Comparison of ENCODE assay signal across 1 cellular context in genomic region chr3:187098925-187099512, GRCh38.
TF ChIP-seq lines count a peak whose summit lies in the region.

No MANE protein-coding gene starts in this region.

TF ChIP-seq in K562, 482 proteins besides CTCF, POLR2A, EP300 and RAD21 (continued from another document and continues in another):
- TF ChIP-seq, protein P1, sequence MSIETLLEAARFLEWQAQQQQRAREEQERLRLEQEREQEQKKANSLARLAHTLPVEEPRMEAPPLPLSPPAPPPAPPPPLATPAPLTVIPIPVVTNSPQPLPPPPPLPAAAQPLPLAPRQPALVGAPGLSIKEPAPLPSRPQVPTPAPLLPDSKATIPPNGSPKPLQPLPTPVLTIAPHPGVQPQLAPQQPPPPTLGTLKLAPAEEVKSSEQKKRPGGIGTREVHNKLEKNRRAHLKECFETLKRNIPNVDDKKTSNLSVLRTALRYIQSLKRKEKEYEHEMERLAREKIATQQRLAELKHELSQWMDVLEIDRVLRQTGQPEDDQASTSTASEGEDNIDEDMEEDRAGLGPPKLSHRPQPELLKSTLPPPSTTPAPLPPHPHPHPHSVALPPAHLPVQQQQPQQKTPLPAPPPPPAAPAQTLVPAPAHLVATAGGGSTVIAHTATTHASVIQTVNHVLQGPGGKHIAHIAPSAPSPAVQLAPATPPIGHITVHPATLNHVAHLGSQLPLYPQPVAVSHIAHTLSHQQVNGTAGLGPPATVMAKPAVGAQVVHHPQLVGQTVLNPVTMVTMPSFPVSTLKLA (conservative IDR thresholded peaks at IDR 0.05), result peak in 1 of 2 experiments; percentile 35; a peak in 1 of 4 replicates
- no peak for TF ChIP-seq POLR2AphosphoS5 (IDR thresholded peaks at IDR 0.05; ENCODE audit: control insufficient read depth, insufficient read depth, low read depth, low read length)
- 0 out of 2 replicates have a peak, but pooled peaks have one; percentile 26 for TF ChIP-seq JUNB (CRISPR knock-in tag; conservative IDR thresholded peaks at IDR 0.05)
- no peak for TF ChIP-seq BMI1 (IDR thresholded peaks at IDR 0.05; ENCODE audit: low read length)
- TF ChIP-seq USF1 (CRISPR knock-in tag; IDR thresholded peaks at IDR 0.05), result no peak
- TF ChIP-seq CBX8 (IDR thresholded peaks at IDR 0.05; ENCODE audit: borderline replicate concordance, extremely low read depth, low read depth, low read length, poor library complexity, severe bottlenecking), result no peak
- TF ChIP-seq PPARD (CRISPR knock-in tag; IDR thresholded peaks at IDR 0.05), result no peak
- no peak for TF ChIP-seq MTF1 (CRISPR knock-in tag; IDR thresholded peaks at IDR 0.05; ENCODE audit: borderline replicate concordance)
- TF ChIP-seq RUNX1 (IDR thresholded peaks at IDR 0.05; ENCODE audit: low read depth), result no peak
- peak; percentile 47 for TF ChIP-seq MTA2 (IDR thresholded peaks at IDR 0.05; ENCODE audit: low read depth)
- TF ChIP-seq HDAC3 (IDR thresholded peaks at IDR 0.05; ENCODE audit: borderline replicate concordance, partially characterized antibody), result peak; percentile 59
- no peak for TF ChIP-seq GABPB1 (CRISPR knock-in tag; IDR thresholded peaks at IDR 0.05)
- TF ChIP-seq ZNF583 (CRISPR knock-in tag; IDR thresholded peaks at IDR 0.05), result no peak
- no peak for TF ChIP-seq ZFPM2 (CRISPR knock-in tag; IDR thresholded peaks at IDR 0.05)
- TF ChIP-seq STAT5B (CRISPR knock-in tag; IDR thresholded peaks at IDR 0.05), result no peak
- peak; percentile 49 for TF ChIP-seq CCNT2 (IDR thresholded peaks at IDR 0.05; ENCODE audit: borderline replicate concordance, extremely low read depth, insufficient read length, low read depth, low read length)
- TF ChIP-seq CREB3 (tag; conservative IDR thresholded peaks at IDR 0.05; ENCODE audit: low read depth), result no peak
- TF ChIP-seq EGR1 (conservative IDR thresholded peaks at IDR 0.05), result no peak
- peak; percentile 40 for TF ChIP-seq C11orf30 (IDR thresholded peaks at IDR 0.05; ENCODE audit: low read depth)
- TF ChIP-seq CBFA2T3 (IDR thresholded peaks at IDR 0.05), result peak; percentile 80
- TF ChIP-seq ARID3B (CRISPR knock-in tag; IDR thresholded peaks at IDR 0.05; ENCODE audit: borderline replicate concordance), result no peak
- no peak for TF ChIP-seq HDAC8 (tag; IDR thresholded peaks at IDR 0.05)
- TF ChIP-seq TAL1 (IDR thresholded peaks at IDR 0.05), result peak; percentile 67
- no peak for TF ChIP-seq MBD2 (IDR thresholded peaks at IDR 0.05; ENCODE audit: borderline replicate concordance, low read depth)
- TF ChIP-seq DMBX1 (CRISPR knock-in tag; IDR thresholded peaks at IDR 0.05; ENCODE audit: borderline replicate concordance), result no peak
- TF ChIP-seq HOXB6 (CRISPR knock-in tag; IDR thresholded peaks at IDR 0.05; ENCODE audit: borderline replicate concordance), result no peak
- TF ChIP-seq FOXM1 (IDR thresholded peaks at IDR 0.05; ENCODE audit: low read depth), result peak; percentile 28; the same call in 1 of the 2 replicates
- no peak for TF ChIP-seq FOXM1 (CRISPR knock-in tag; IDR thresholded peaks at IDR 0.05; ENCODE audit: low read depth)
- no peak for TF ChIP-seq POLR3A (IDR thresholded peaks at IDR 0.05; ENCODE audit: borderline replicate concordance, extremely low read depth, insufficient read depth, insufficient read length)
- no peak for TF ChIP-seq ZNF586 (CRISPR knock-in tag; conservative IDR thresholded peaks at IDR 0.05)
- TF ChIP-seq ZNF511 (CRISPR knock-in tag; IDR thresholded peaks at IDR 0.05), result no peak
- TF ChIP-seq TRIM28 (IDR thresholded peaks at IDR 0.05), result no peak; the same call in 1 of the 2 replicates
- TF ChIP-seq SAP30 (IDR thresholded peaks at IDR 0.05; ENCODE audit: borderline replicate concordance, insufficient read depth, low read depth, low read length, poor library complexity, severe bottlenecking), result no peak
- TF ChIP-seq TOE1 (IDR thresholded peaks at IDR 0.05; ENCODE audit: borderline replicate concordance), result no peak
- no peak for TF ChIP-seq TOE1 (CRISPR knock-in tag; IDR thresholded peaks at IDR 0.05; ENCODE audit: borderline replicate concordance, low read depth)
- TF ChIP-seq SOX6 (IDR thresholded peaks at IDR 0.05), result peak; percentile 82
- TF ChIP-seq HMG20A (CRISPR knock-in tag; conservative IDR thresholded peaks at IDR 0.05), result peak; percentile 81; the same call in 1 of the 2 replicates
- TF ChIP-seq SMARCC2 (IDR thresholded peaks at IDR 0.05; ENCODE audit: low read depth), result peak; percentile 87; the same call in 1 of the 2 replicates
- TF ChIP-seq CHCHD3 (CRISPR knock-in tag; IDR thresholded peaks at IDR 0.05), result no peak
- no peak for TF ChIP-seq ZNF197 (CRISPR knock-in tag; IDR thresholded peaks at IDR 0.05; ENCODE audit: low read depth)
- no peak for TF ChIP-seq SRSF9 (IDR thresholded peaks at IDR 0.05; ENCODE audit: borderline replicate concordance, low read depth, low read length)
- TF ChIP-seq CEBPZ (IDR thresholded peaks at IDR 0.05; ENCODE audit: borderline replicate concordance, low read depth, low read length), result no peak
- no peak for TF ChIP-seq ZBTB5 (IDR thresholded peaks at IDR 0.05)
- TF ChIP-seq, protein P2, sequence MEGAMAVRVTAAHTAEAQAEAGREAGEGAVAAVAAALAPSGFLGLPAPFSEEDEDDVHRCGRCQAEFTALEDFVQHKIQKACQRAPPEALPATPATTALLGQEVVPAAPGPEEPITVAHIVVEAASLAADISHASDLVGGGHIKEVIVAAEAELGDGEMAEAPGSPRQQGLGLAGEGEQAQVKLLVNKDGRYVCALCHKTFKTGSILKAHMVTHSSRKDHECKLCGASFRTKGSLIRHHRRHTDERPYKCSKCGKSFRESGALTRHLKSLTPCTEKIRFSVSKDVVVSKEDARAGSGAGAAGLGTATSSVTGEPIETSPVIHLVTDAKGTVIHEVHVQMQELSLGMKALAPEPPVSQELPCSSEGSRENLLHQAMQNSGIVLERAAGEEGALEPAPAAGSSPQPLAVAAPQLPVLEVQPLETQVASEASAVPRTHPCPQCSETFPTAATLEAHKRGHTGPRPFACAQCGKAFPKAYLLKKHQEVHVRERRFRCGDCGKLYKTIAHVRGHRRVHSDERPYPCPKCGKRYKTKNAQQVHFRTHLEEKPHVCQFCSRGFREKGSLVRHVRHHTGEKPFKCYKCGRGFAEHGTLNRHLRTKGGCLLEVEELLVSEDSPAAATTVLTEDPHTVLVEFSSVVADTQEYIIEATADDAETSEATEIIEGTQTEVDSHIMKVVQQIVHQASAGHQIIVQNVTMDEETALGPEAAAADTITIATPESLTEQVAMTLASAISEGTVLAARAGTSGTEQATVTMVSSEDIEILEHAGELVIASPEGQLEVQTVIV (CRISPR knock-in tag; IDR thresholded peaks at IDR 0.05; ENCODE audit: borderline replicate concordance), result no peak
- TF ChIP-seq, protein P3, sequence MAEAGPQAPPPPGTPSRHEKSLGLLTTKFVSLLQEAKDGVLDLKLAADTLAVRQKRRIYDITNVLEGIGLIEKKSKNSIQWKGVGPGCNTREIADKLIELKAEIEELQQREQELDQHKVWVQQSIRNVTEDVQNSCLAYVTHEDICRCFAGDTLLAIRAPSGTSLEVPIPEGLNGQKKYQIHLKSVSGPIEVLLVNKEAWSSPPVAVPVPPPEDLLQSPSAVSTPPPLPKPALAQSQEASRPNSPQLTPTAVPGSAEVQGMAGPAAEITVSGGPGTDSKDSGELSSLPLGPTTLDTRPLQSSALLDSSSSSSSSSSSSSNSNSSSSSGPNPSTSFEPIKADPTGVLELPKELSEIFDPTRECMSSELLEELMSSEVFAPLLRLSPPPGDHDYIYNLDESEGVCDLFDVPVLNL (CRISPR knock-in tag; IDR thresholded peaks at IDR 0.05; ENCODE audit: low read depth), result no peak
- TF ChIP-seq PHB2 (IDR thresholded peaks at IDR 0.05; ENCODE audit: low read depth), result no peak
- no peak for TF ChIP-seq RFX5 (IDR thresholded peaks at IDR 0.05; ENCODE audit: low read depth, low read length)
- TF ChIP-seq SMARCB1 (IDR thresholded peaks at IDR 0.05; ENCODE audit: insufficient read length, low read depth), result no peak
- no peak for TF ChIP-seq CBFB (CRISPR knock-in tag; IDR thresholded peaks at IDR 0.05)
- TF ChIP-seq ZEB2 (IDR thresholded peaks at IDR 0.05), result peak; percentile 48; the same call in 1 of the 2 replicates
- 0 out of 2 replicates have a peak, but pooled peaks have one; percentile 26 for TF ChIP-seq NCOA1 (IDR thresholded peaks at IDR 0.05; ENCODE audit: low read depth)
- TF ChIP-seq ZNF324 (CRISPR knock-in tag; IDR thresholded peaks at IDR 0.05), result no peak
- no peak for TF ChIP-seq NR2C2 (CRISPR knock-in tag; IDR thresholded peaks at IDR 0.05)
- no peak for TF ChIP-seq NR2C2 (tag; IDR thresholded peaks at IDR 0.05)
- TF ChIP-seq FOXA1 (IDR thresholded peaks at IDR 0.05; ENCODE audit: borderline replicate concordance), result 0 out of 2 replicates have a peak, but pooled peaks have one; percentile 23
- TF ChIP-seq PHTF2 (CRISPR knock-in tag; IDR thresholded peaks at IDR 0.05), result no peak
- TF ChIP-seq HNRNPH1 (optimal IDR thresholded peaks at IDR 0.05; ENCODE audit: low read depth, low read length), result no peak
- no peak for TF ChIP-seq ELK1 (CRISPR knock-in tag; IDR thresholded peaks at IDR 0.05)
- TF ChIP-seq HIVEP1 (CRISPR knock-in tag; IDR thresholded peaks at IDR 0.05), result no peak
